ENCODE assay signal across 8 cellular contexts in genomic region chr7:76262683-76263402, GRCh38. TPM values are rescaled to one million over a fixed set of nuclear protein-coding genes. Genes with fewer than 3 reads are reported as not detected.
DNase-seq lines count a peak whose midpoint lies in the region; ATAC-seq and TF ChIP-seq lines count a peak whose summit lies in the region.

No MANE protein-coding gene starts in this region.

- no peak for TF ChIP-seq EP300 in tibial nerve (IDR thresholded peaks at IDR 0.05)

- H3K4me3 ChIP-seq in LNCaP clone FGC (ENCODE audit: low read depth, low read length) = no peak overlapping the region
- H3K4me3 ChIP-seq in coronary artery = no peak overlapping the region
- H3K4me3 ChIP-seq in left lung = no peak overlapping the region
- H3K4me3 ChIP-seq in tibial nerve = no peak overlapping the region

- TF ChIP-seq POLR2A in tibial nerve (IDR thresholded peaks at IDR 0.05) = no peak

- intact Hi-C loops in left lung (cut with DNase I) = loop anchor here in 1 of 2 donors (5.0 kb wide), 1 partner anchor 86 kb away; no protein-coding TSS in a partner anchor

- DNase-seq in activated naive CD4-positive, alpha-beta T cell treated with Interleukin-2 at 50 U/mL for 16 hours = peak; percentile 29
- DNase-seq in activated naive CD4-positive, alpha-beta T cell (lab: John Stamatoyannopoulos, UW) = no peak
- DNase-seq in LNCaP clone FGC (ENCODE audit: low read depth) (peak; percentile 25), SHP77 (lab: John Stamatoyannopoulos, UW) (peak; percentile 64), coronary artery (ENCODE audit: low spot score) (no peak), left lung (peak in 1 of 2 donors; percentile 55), tibial nerve (ENCODE audit: low spot score in 2 of 2) (peak in 1 of 2 donors; percentile 30)
- no peak for DNase-seq in activated CD8-positive, alpha-beta memory T cell treated with anti-CD3 and anti-CD28 coated beads, Interleukin-2, amount 50 U/mL, for 4 hours

- no peak overlapping the region for H3K27ac ChIP-seq in coronary artery
- no peak overlapping the region for H3K27ac ChIP-seq in left lung
- no peak overlapping the region for H3K27ac ChIP-seq in tibial nerve

- H3K4me1 ChIP-seq in left lung (peaks cover 7 to 14% of the 10 kb centered on the region in 2 donors), tibial nerve (peaks cover 0 to 23% (median 12%) of the 10 kb centered on the region in 4 donors)

- H3K36me3 ChIP-seq in left lung (no peaks in the 10 kb centered on the region), tibial nerve (no peaks in the 10 kb centered on the region)

- H3K27me3 ChIP-seq in left lung = peaks cover 24 to 72% of the 10 kb centered on the region in 2 donors
- peaks cover 0 to 56% of the 10 kb centered on the region in 2 donors for H3K27me3 ChIP-seq in tibial nerve

- peak; percentile 89 for ATAC-seq in left lung

- 64 to 68% methylated on average over 7 of the region's 7 CpGs for WGBS in tibial nerve, 2 donors

- TF ChIP-seq CTCF in LNCaP clone FGC (IDR thresholded peaks at IDR 0.05; ENCODE audit: control insufficient read depth, extremely low read depth, insufficient read depth) (peak; percentile 73), coronary artery (IDR thresholded peaks at IDR 0.05) (peak; percentile 28), left lung (IDR thresholded peaks at IDR 0.05) (peak; percentile 57 to 68), tibial nerve (IDR thresholded peaks at IDR 0.05) (peak in 4 of 5 experiments; percentile 31 to 55 (median 48))

- H3K9me3 ChIP-seq in left lung (no peaks in the 10 kb centered on the region), tibial nerve (peaks cover 0 to 3% (median 0%) of the 10 kb centered on the region in 4 donors)

RNA-seq across cellular contexts. Expression of gene HSPB1, which starts 39.6 kb away (rescaled TPM):
- total RNA-seq in left lung = 100 to 1,000 TPM; 482 to 951 TPM
- total RNA-seq in tibial nerve = 100 to 1,000 TPM; 272 to 385 (median 324) TPM

Comparison
In these comparisons a context has a peak if more than half of its experiments do, and no peak if none do; other contexts are left out.
1. DNase-seq: peak in activated naive CD4-positive, alpha-beta T cell treated with Interleukin-2 at 50 U/mL for 16 hours (single experiment), LNCaP clone FGC (single experiment) and SHP77 (2 of 2); none in activated naive CD4-positive, alpha-beta T cell (0 of 4), coronary artery (single experiment) and activated CD8-positive, alpha-beta memory T cell treated with anti-CD3 and anti-CD28 coated beads, Interleukin-2, amount 50 U/mL, for 4 hours (single experiment).
2. Peak in every context shown above with its lines, with median percentiles within 50 percentile points of each other: CTCF ChIP-seq.